10 cellular contexts compared by ENCODE assay signal in genomic region chr2:196200557-196200956, GRCh38. TPM values are rescaled to one million over a fixed set of nuclear protein-coding genes. Genes with fewer than 3 reads are reported as not detected.
A peak's percentile ranks its signal among the peaks of the same experiment; 100 is the strongest.
DNase-seq lines count a peak whose midpoint lies in the region; ATAC-seq and TF ChIP-seq lines count a peak whose summit lies in the region.
"Had no signal": no experiment of that assay in that cellular context is flagged by ENCODE, and none has a peak within 500 bp of the region (broad histone marks: within the 10 kb centered on the region; RNA-seq: fewer than 3 reads in every experiment).

No MANE protein-coding gene starts in this region.

- H3K27me3 Mint-ChIP-seq in activated naive CD8-positive, alpha-beta T cell treated with anti-CD3 and anti-CD28 coated beads, Interleukin-2, amount 50 U/mL, for 24 hours: no peaks in the 10 kb centered on the region
- H3K27me3 Mint-ChIP-seq in type B pancreatic cell (no peaks in the 10 kb centered on the region), chondrocyte (ENCODE audit: low read depth) (no peaks in the 10 kb centered on the region)

- H3K4me3 Mint-ChIP-seq in activated naive CD8-positive, alpha-beta T cell treated with anti-CD3 and anti-CD28 coated beads, Interleukin-2, amount 50 U/mL, for 24 hours: peak overlapping the region; percentile 66
- H3K4me3 Mint-ChIP-seq in type B pancreatic cell (no peak overlapping the region), chondrocyte (ENCODE audit: unreplicated experiment) (no peak overlapping the region)

- TF ChIP-seq CTCF in type B pancreatic cell (conservative IDR thresholded peaks at IDR 0.05) (no peak), chondrocyte (IDR thresholded peaks at IDR 0.05) (no peak)

- peak overlapping the region; percentile 92 for H3K27ac Mint-ChIP-seq in activated naive CD8-positive, alpha-beta T cell treated with anti-CD3 and anti-CD28 coated beads, Interleukin-2, amount 50 U/mL, for 24 hours
- no peak overlapping the region for H3K27ac Mint-ChIP-seq in type B pancreatic cell
- H3K27ac Mint-ChIP-seq in chondrocyte (ENCODE audit: unreplicated experiment): no peak overlapping the region

- peaks cover 6% of the 10 kb centered on the region for H3K36me3 Mint-ChIP-seq in activated naive CD8-positive, alpha-beta T cell treated with anti-CD3 and anti-CD28 coated beads, Interleukin-2, amount 50 U/mL, for 24 hours (ENCODE audit: low read depth)
- H3K36me3 Mint-ChIP-seq in type B pancreatic cell (no peaks in the 10 kb centered on the region), chondrocyte (ENCODE audit: low read depth) (peaks cover 14% of the 10 kb centered on the region)

- no peaks in the 10 kb centered on the region for H3K9me3 Mint-ChIP-seq in activated naive CD8-positive, alpha-beta T cell treated with anti-CD3 and anti-CD28 coated beads, Interleukin-2, amount 50 U/mL, for 24 hours
- H3K9me3 Mint-ChIP-seq in type B pancreatic cell (no peaks in the 10 kb centered on the region), chondrocyte (ENCODE audit: low read depth) (no peaks in the 10 kb centered on the region)

- ATAC-seq in GM18508 (IDR thresholded peaks at IDR 0.05; ENCODE audit: insufficient read depth, unreplicated experiment): peak; percentile 97
- peak; percentile 97 for ATAC-seq in GM21367 (IDR thresholded peaks at IDR 0.05; ENCODE audit: unreplicated experiment)
- ATAC-seq in HG03196 (IDR thresholded peaks at IDR 0.05; ENCODE audit: unreplicated experiment): peak; percentile 99
- peak; percentile 97 for ATAC-seq in activated naive CD8-positive, alpha-beta T cell treated with anti-CD3 and anti-CD28 coated beads, Interleukin-2, amount 50 U/mL, for 24 hours
- ATAC-seq: esophagus mucosa had no signal

- no peak for DNase-seq in activated naive CD8-positive, alpha-beta T cell treated with anti-CD3 and anti-CD28 coated beads, Interleukin-2, amount 50 U/mL, for 24 hours
- DNase-seq in G401 (ENCODE audit: low spot score) (no peak), NCI-H1048 (lab: John Stamatoyannopoulos, UW) (no peak), type B pancreatic cell (ENCODE audit: extremely low spot score, unreplicated experiment) (no peak), chondrocyte (ENCODE audit: low spot score) (no peak)
- DNase-seq: NCI-H2029 had no signal

- in situ Hi-C loops in G401 (cut with HindIII; ENCODE audit: low sequenced_read_pairs): no loop called here

- H3K4me1 Mint-ChIP-seq in activated naive CD8-positive, alpha-beta T cell treated with anti-CD3 and anti-CD28 coated beads, Interleukin-2, amount 50 U/mL, for 24 hours: peaks cover 44% of the 10 kb centered on the region
- no peaks in the 10 kb centered on the region for H3K4me1 Mint-ChIP-seq in type B pancreatic cell (ENCODE audit: unreplicated experiment)
- peaks cover 3% of the 10 kb centered on the region for H3K4me1 Mint-ChIP-seq in chondrocyte (ENCODE audit: low read depth)

RNA-seq across cellular contexts. Expression of gene STK17B, which starts 29.2 kb away (rescaled TPM):
- total RNA-seq in G401 (2014; rRNA removed; shearing (Covaris generic)): 0.68 and 0.86 TPM in 2 replicates
- total RNA-seq in type B pancreatic cell (ENCODE audit: low replicate concordance) (20.0 and 27.2 TPM in 2 replicates), chondrocyte (35.4 to 50.2 TPM (median 37.2 TPM) in 3 replicates)

Comparison
In these comparisons a context has a peak if more than half of its experiments do, and no peak if none do; other contexts are left out.
1. RNA of gene STK17B, which starts 29.2 kb away (total RNA-seq): 35.4 to 50.2 TPM in chondrocyte and 20.0 to 27.2 TPM in type B pancreatic cell; 0.68 to 0.86 TPM in G401; every median in the first group is over 10 times any median in the second.
2. Peak in every context shown above with its lines, with median percentiles within 50 percentile points of each other: ATAC-seq.